ENCODE assay signal across 1 cellular context in genomic region chr1:110209715-110210603, GRCh38.
TF ChIP-seq lines count a peak whose summit lies in the region.

Gene KCNC4, plus strand, starts transcription at chr1:110210314. Its CDS starts 1,186 bp downstream, at chr1:110211500.

TF ChIP-seq in HEK293, 187 proteins besides CTCF, POLR2A, EP300 and RAD21 (continued from another document and continues in another):
- TF ChIP-seq SP7 (tag by site-specific recombination; IDR thresholded peaks at IDR 0.05) (peak; percentile 74; the same call in 1 of the 2 replicates), GFI1B (tag by site-specific recombination; IDR thresholded peaks at IDR 0.05) (no peak), ZSCAN23 (tag by site-specific recombination; IDR thresholded peaks at IDR 0.05) (no peak), HOXD13 (CRISPR knock-in tag; IDR thresholded peaks at IDR 0.05; ENCODE audit: borderline replicate concordance) (no peak), ZNF16 (tag by site-specific recombination; IDR thresholded peaks at IDR 0.05; ENCODE audit: low read depth) (no peak), ZNF341 (tag by site-specific recombination; IDR thresholded peaks at IDR 0.05; ENCODE audit: low read depth) (peak; percentile 99), ZBTB8A (tag by site-specific recombination; IDR thresholded peaks at IDR 0.05) (peak; percentile 89), ZNF792 (tag by site-specific recombination; IDR thresholded peaks at IDR 0.05) (no peak; the same call in 1 of the 2 replicates), ZNF514 (tag by site-specific recombination; IDR thresholded peaks at IDR 0.05) (no peak), GLI2 (tag by site-specific recombination; IDR thresholded peaks at IDR 0.05; ENCODE audit: borderline replicate concordance, low read depth) (no peak), ZNF112 (tag by site-specific recombination; IDR thresholded peaks at IDR 0.05) (no peak), ZBTB20 (tag by site-specific recombination; IDR thresholded peaks at IDR 0.05) (peak; percentile 74; the same call in 1 of the 2 replicates), ZNF214 (tag by site-specific recombination; IDR thresholded peaks at IDR 0.05; ENCODE audit: borderline replicate concordance) (no peak), IKZF3 (tag by site-specific recombination; IDR thresholded peaks at IDR 0.05) (peak; percentile 12; the same call in 1 of the 2 replicates), ZNF155 (tag by site-specific recombination; IDR thresholded peaks at IDR 0.05) (no peak), ZNF544 (tag by site-specific recombination; IDR thresholded peaks at IDR 0.05) (no peak), ZNF707 (tag by site-specific recombination; IDR thresholded peaks at IDR 0.05) (no peak), ZNF785 (tag by site-specific recombination; IDR thresholded peaks at IDR 0.05) (no peak), ZSCAN18 (tag by site-specific recombination; IDR thresholded peaks at IDR 0.05) (no peak), ZFP3 (tag by site-specific recombination; IDR thresholded peaks at IDR 0.05; ENCODE audit: low read depth) (no peak), ZIC2 (tag by site-specific recombination; IDR thresholded peaks at IDR 0.05) (peak; percentile 25), ZNF114 (tag by site-specific recombination; IDR thresholded peaks at IDR 0.05) (no peak), ZNF76 (tag by site-specific recombination; IDR thresholded peaks at IDR 0.05; ENCODE audit: borderline replicate concordance, low read depth) (0 out of 2 replicates have a peak, but pooled peaks have one; percentile 30), PRDM1 (tag by site-specific recombination; IDR thresholded peaks at IDR 0.05) (no peak), SP2 (tag by site-specific recombination; IDR thresholded peaks at IDR 0.05) (peak; percentile 52; the same call in 1 of the 2 replicates), ZNF302 (tag by site-specific recombination; IDR thresholded peaks at IDR 0.05; ENCODE audit: low read depth) (no peak), ZNF391 (tag by site-specific recombination; IDR thresholded peaks at IDR 0.05; ENCODE audit: borderline replicate concordance, low read depth) (no peak), SALL2 (tag by site-specific recombination; IDR thresholded peaks at IDR 0.05; ENCODE audit: borderline replicate concordance) (no peak), GLI4 (tag by site-specific recombination; IDR thresholded peaks at IDR 0.05) (no peak), ZNF2 (tag by site-specific recombination; IDR thresholded peaks at IDR 0.05) (no peak; the same call in 1 of the 2 replicates), KLF10 (tag by site-specific recombination; IDR thresholded peaks at IDR 0.05) (peak; percentile 80; the same call in 1 of the 2 replicates), YY2 (tag by site-specific recombination; IDR thresholded peaks at IDR 0.05) (no peak), ZNF473 (tag by site-specific recombination; IDR thresholded peaks at IDR 0.05) (no peak), SETDB1 (IDR thresholded peaks at IDR 0.05; ENCODE audit: insufficient read length, low read length) (no peak), ZNF202 (tag by site-specific recombination; IDR thresholded peaks at IDR 0.05; ENCODE audit: borderline replicate concordance) (no peak), ZNF266 (tag by site-specific recombination; IDR thresholded peaks at IDR 0.05; ENCODE audit: low read depth) (no peak), ZNF174 (tag by site-specific recombination; IDR thresholded peaks at IDR 0.05) (no peak), BCL6B (tag by site-specific recombination; IDR thresholded peaks at IDR 0.05) (no peak), HOXC10 (CRISPR knock-in tag; IDR thresholded peaks at IDR 0.05) (0 out of 2 replicates have a peak, but pooled peaks have one; percentile 55), ZNF239 (tag by site-specific recombination; IDR thresholded peaks at IDR 0.05) (no peak), HOXA7 (CRISPR knock-in tag; IDR thresholded peaks at IDR 0.05; ENCODE audit: borderline replicate concordance) (no peak), ZNF529 (tag by site-specific recombination; IDR thresholded peaks at IDR 0.05; ENCODE audit: insufficient replicate concordance) (no peak), MYNN (tag by site-specific recombination; IDR thresholded peaks at IDR 0.05; ENCODE audit: borderline replicate concordance) (no peak), ZEB2 (tag by site-specific recombination; IDR thresholded peaks at IDR 0.05) (peak; percentile 69; the same call in 1 of the 2 replicates), ZNF837 (tag by site-specific recombination; IDR thresholded peaks at IDR 0.05) (no peak), RBAK (tag by site-specific recombination; IDR thresholded peaks at IDR 0.05) (no peak), TRIM28 (IDR thresholded peaks at IDR 0.05; ENCODE audit: borderline replicate concordance, low read length) (no peak)
- TF ChIP-seq, protein P1, sequence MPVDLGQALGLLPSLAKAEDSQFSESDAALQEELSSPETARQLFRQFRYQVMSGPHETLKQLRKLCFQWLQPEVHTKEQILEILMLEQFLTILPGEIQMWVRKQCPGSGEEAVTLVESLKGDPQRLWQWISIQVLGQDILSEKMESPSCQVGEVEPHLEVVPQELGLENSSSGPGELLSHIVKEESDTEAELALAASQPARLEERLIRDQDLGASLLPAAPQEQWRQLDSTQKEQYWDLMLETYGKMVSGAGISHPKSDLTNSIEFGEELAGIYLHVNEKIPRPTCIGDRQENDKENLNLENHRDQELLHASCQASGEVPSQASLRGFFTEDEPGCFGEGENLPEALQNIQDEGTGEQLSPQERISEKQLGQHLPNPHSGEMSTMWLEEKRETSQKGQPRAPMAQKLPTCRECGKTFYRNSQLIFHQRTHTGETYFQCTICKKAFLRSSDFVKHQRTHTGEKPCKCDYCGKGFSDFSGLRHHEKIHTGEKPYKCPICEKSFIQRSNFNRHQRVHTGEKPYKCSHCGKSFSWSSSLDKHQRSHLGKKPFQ (tag by site-specific recombination; IDR thresholded peaks at IDR 0.05), result no peak
- TF ChIP-seq, protein P2, sequence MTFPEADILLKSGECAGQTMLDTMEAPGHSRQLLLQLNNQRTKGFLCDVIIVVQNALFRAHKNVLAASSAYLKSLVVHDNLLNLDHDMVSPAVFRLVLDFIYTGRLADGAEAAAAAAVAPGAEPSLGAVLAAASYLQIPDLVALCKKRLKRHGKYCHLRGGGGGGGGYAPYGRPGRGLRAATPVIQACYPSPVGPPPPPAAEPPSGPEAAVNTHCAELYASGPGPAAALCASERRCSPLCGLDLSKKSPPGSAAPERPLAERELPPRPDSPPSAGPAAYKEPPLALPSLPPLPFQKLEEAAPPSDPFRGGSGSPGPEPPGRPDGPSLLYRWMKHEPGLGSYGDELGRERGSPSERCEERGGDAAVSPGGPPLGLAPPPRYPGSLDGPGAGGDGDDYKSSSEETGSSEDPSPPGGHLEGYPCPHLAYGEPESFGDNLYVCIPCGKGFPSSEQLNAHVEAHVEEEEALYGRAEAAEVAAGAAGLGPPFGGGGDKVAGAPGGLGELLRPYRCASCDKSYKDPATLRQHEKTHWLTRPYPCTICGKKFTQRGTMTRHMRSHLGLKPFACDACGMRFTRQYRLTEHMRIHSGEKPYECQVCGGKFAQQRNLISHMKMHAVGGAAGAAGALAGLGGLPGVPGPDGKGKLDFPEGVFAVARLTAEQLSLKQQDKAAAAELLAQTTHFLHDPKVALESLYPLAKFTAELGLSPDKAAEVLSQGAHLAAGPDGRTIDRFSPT (tag by site-specific recombination; IDR thresholded peaks at IDR 0.05), result no peak
- TF ChIP-seq, protein P3, sequence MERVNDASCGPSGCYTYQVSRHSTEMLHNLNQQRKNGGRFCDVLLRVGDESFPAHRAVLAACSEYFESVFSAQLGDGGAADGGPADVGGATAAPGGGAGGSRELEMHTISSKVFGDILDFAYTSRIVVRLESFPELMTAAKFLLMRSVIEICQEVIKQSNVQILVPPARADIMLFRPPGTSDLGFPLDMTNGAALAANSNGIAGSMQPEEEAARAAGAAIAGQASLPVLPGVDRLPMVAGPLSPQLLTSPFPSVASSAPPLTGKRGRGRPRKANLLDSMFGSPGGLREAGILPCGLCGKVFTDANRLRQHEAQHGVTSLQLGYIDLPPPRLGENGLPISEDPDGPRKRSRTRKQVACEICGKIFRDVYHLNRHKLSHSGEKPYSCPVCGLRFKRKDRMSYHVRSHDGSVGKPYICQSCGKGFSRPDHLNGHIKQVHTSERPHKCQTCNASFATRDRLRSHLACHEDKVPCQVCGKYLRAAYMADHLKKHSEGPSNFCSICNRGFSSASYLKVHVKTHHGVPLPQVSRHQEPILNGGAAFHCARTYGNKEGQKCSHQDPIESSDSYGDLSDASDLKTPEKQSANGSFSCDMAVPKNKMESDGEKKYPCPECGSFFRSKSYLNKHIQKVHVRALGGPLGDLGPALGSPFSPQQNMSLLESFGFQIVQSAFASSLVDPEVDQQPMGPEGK (tag by site-specific recombination; IDR thresholded peaks at IDR 0.05), result peak; percentile 85
- TF ChIP-seq, protein P4, sequence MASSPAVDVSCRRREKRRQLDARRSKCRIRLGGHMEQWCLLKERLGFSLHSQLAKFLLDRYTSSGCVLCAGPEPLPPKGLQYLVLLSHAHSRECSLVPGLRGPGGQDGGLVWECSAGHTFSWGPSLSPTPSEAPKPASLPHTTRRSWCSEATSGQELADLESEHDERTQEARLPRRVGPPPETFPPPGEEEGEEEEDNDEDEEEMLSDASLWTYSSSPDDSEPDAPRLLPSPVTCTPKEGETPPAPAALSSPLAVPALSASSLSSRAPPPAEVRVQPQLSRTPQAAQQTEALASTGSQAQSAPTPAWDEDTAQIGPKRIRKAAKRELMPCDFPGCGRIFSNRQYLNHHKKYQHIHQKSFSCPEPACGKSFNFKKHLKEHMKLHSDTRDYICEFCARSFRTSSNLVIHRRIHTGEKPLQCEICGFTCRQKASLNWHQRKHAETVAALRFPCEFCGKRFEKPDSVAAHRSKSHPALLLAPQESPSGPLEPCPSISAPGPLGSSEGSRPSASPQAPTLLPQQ (tag by site-specific recombination; IDR thresholded peaks at IDR 0.05), result no peak
- TF ChIP-seq, protein P5, sequence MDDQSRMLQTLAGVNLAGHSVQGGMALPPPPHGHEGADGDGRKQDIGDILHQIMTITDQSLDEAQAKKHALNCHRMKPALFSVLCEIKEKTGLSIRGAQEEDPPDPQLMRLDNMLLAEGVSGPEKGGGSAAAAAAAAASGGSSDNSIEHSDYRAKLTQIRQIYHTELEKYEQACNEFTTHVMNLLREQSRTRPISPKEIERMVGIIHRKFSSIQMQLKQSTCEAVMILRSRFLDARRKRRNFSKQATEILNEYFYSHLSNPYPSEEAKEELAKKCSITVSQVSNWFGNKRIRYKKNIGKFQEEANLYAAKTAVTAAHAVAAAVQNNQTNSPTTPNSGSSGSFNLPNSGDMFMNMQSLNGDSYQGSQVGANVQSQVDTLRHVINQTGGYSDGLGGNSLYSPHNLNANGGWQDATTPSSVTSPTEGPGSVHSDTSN (CRISPR knock-in tag; IDR thresholded peaks at IDR 0.05), result peak; percentile 33; the same call in 1 of the 2 replicates
- TF ChIP-seq, protein P6, sequence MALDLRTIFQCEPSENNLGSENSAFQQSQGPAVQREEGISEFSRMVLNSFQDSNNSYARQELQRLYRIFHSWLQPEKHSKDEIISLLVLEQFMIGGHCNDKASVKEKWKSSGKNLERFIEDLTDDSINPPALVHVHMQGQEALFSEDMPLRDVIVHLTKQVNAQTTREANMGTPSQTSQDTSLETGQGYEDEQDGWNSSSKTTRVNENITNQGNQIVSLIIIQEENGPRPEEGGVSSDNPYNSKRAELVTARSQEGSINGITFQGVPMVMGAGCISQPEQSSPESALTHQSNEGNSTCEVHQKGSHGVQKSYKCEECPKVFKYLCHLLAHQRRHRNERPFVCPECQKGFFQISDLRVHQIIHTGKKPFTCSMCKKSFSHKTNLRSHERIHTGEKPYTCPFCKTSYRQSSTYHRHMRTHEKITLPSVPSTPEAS (tag by site-specific recombination; IDR thresholded peaks at IDR 0.05), result no peak
- TF ChIP-seq, protein P7, sequence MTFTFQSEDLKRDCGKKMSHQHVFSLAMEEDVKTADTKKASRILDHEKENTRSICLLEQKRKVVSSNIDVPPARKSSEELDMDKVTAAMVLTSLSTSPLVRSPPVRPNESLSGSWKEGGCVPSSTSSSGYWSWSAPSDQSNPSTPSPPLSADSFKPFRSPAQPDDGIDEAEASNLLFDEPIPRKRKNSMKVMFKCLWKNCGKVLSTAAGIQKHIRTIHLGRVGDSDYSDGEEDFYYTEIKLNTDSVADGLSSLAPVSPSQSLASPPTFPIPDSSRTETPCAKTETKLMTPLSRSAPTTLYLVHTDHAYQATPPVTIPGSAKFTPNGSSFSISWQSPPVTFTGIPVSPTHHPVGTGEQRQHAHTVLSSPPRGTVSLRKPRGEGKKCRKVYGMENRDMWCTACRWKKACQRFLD (tag by site-specific recombination; IDR thresholded peaks at IDR 0.05), result no peak
- TF ChIP-seq, protein P8, sequence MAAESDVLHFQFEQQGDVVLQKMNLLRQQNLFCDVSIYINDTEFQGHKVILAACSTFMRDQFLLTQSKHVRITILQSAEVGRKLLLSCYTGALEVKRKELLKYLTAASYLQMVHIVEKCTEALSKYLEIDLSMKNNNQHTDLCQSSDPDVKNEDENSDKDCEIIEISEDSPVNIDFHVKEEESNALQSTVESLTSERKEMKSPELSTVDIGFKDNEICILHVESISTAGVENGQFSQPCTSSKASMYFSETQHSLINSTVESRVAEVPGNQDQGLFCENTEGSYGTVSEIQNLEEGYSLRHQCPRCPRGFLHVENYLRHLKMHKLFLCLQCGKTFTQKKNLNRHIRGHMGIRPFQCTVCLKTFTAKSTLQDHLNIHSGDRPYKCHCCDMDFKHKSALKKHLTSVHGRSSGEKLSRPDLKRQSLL (tag by site-specific recombination; IDR thresholded peaks at IDR 0.05), result no peak
